In genomic region chr10:116470768-116471415, GRCh38 we compare ENCODE assay signal across 8 cellular contexts. TPM values are rescaled to one million over a fixed set of nuclear protein-coding genes. Genes with fewer than 3 reads are reported as not detected.
DNase-seq lines count a peak whose midpoint lies in the region; ATAC-seq and TF ChIP-seq lines count a peak whose summit lies in the region.
"Had no signal": no experiment of that assay in that cellular context is flagged by ENCODE, and none has a peak within 500 bp of the region (broad histone marks: within the 10 kb centered on the region; RNA-seq: fewer than 3 reads in every experiment).

No MANE protein-coding gene starts in this region.

- H3K27ac Mint-ChIP-seq in neural crest cell (ENCODE audit: unreplicated experiment) = no peak overlapping the region
- H3K27ac Mint-ChIP-seq in stimulated activated memory B cell treated with anti-CD40 and anti-IgM and Interleukin-4, amounts not matched to agents 10 μg/mL and 1 μg/mL and 100 μg/mL, for 72 hours = no peak overlapping the region
- H3K27ac Mint-ChIP-seq: activated naive CD4-positive, alpha-beta T cell treated with anti-CD3 and anti-CD28 coated beads, Interleukin-2, amount 50 U/mL, for 24 hours had no signal

- ATAC-seq in stimulated activated memory B cell treated with anti-CD40 and anti-IgM and Interleukin-4, amounts not matched to agents 10 μg/mL and 1 μg/mL and 100 μg/mL, for 72 hours = no peak

- TF ChIP-seq CTCF in neural crest cell (conservative IDR thresholded peaks at IDR 0.05) = peak; percentile 56

- no peaks in the 10 kb centered on the region for H3K27me3 Mint-ChIP-seq in neural crest cell (ENCODE audit: low read depth)
- H3K27me3 Mint-ChIP-seq in stimulated activated memory B cell treated with anti-CD40 and anti-IgM and Interleukin-4, amounts not matched to agents 10 μg/mL and 1 μg/mL and 100 μg/mL, for 72 hours = no peaks in the 10 kb centered on the region

- peaks cover 3% of the 10 kb centered on the region for H3K4me1 Mint-ChIP-seq in neural crest cell
- H3K4me1 Mint-ChIP-seq in stimulated activated memory B cell treated with anti-CD40 and anti-IgM and Interleukin-4, amounts not matched to agents 10 μg/mL and 1 μg/mL and 100 μg/mL, for 72 hours = no peaks in the 10 kb centered on the region
- H3K4me1 Mint-ChIP-seq: activated naive CD4-positive, alpha-beta T cell treated with anti-CD3 and anti-CD28 coated beads, Interleukin-2, amount 50 U/mL, for 24 hours had no signal

- DNase-seq in GM03348 (ENCODE audit: low spot score) (peak; percentile 64), LHCN-M2 (ENCODE audit: low read depth) (peak; percentile 29), astrocyte of the hippocampus (ENCODE audit: low read depth, low spot score) (peak; percentile 16), neural crest cell (ENCODE audit: low read depth, low spot score) (no peak), DMS79 (lab: John Stamatoyannopoulos, UW) (no peak)
- no peak for DNase-seq in effector CD4-positive, alpha-beta T cell

- H3K4me3 Mint-ChIP-seq in neural crest cell = no peak overlapping the region
- no peak overlapping the region for H3K4me3 Mint-ChIP-seq in stimulated activated memory B cell treated with anti-CD40 and anti-IgM and Interleukin-4, amounts not matched to agents 10 μg/mL and 1 μg/mL and 100 μg/mL, for 72 hours
- H3K4me3 Mint-ChIP-seq: activated naive CD4-positive, alpha-beta T cell treated with anti-CD3 and anti-CD28 coated beads, Interleukin-2, amount 50 U/mL, for 24 hours had no signal

- peaks cover 6% of the 10 kb centered on the region for H3K9me3 Mint-ChIP-seq in neural crest cell
- peaks cover 9% of the 10 kb centered on the region for H3K9me3 Mint-ChIP-seq in stimulated activated memory B cell treated with anti-CD40 and anti-IgM and Interleukin-4, amounts not matched to agents 10 μg/mL and 1 μg/mL and 100 μg/mL, for 72 hours

- no peaks in the 10 kb centered on the region for H3K36me3 Mint-ChIP-seq in neural crest cell (ENCODE audit: low read depth)
- H3K36me3 Mint-ChIP-seq in stimulated activated memory B cell treated with anti-CD40 and anti-IgM and Interleukin-4, amounts not matched to agents 10 μg/mL and 1 μg/mL and 100 μg/mL, for 72 hours = no peaks in the 10 kb centered on the region
- H3K36me3 Mint-ChIP-seq: activated naive CD4-positive, alpha-beta T cell treated with anti-CD3 and anti-CD28 coated beads, Interleukin-2, amount 50 U/mL, for 24 hours had no signal

RNA-seq across cellular contexts. Expression of gene PNLIPRP3, which starts 43.2 kb away (rescaled TPM):
- total RNA-seq in LHCN-M2 (2014; rRNA removed) = 0.06 TPM in 1 of 2 replicates, not detected in the other
- not detected for polyA plus RNA-seq in LHCN-M2 (2012)
- not detected in 2 replicates for total RNA-seq in neural crest cell

Comparison
In these comparisons a context has a peak if more than half of its experiments do, and no peak if none do; other contexts are left out.
1. DNase-seq: peak in GM03348 (single experiment), LHCN-M2 (single experiment) and astrocyte of the hippocampus (single experiment); none in neural crest cell (single experiment), effector CD4-positive, alpha-beta T cell (single experiment) and DMS79 (single experiment).